In the genomic region with DNA sequence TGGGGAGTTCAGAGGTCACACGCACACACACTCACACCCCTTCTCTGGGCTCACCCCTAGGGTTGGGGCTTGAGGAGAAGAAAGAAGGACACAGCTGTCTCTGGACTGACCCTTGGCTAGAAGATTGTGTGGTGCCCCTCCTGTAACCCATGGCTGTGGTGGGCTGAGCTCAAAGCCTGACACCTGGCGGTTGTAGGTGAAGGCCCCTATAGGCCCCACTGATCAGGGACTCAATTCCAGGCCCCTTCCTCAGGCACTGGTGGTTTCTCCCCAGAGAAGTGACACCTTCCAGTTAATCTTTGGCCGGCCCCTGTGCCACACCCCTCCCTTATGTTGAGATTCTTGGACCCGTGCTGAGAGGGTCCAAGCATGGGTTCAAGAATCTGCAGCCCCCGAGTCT, we compare ENCODE assay signal across 21 cellular contexts. TPM values are rescaled to one million over a fixed set of nuclear protein-coding genes. Genes with fewer than 3 reads are reported as not detected.
A peak's percentile ranks its signal among the peaks of the same experiment; 100 is the strongest.
DNase-seq lines count a peak whose midpoint lies in the region; ATAC-seq, FAIRE-seq and TF ChIP-seq lines count a peak whose summit lies in the region.
"Had no signal": no experiment of that assay in that cellular context is flagged by ENCODE, and none has a peak within 500 bp of the region (broad histone marks: within the 10 kb centered on the region; RNA-seq: fewer than 3 reads in every experiment).

No MANE protein-coding gene starts in this region.

- intact Hi-C loops in activated B cell treated with CpG ODN at 0.5 μM for 24 hours (cut with micrococcal nuclease): no loop called here

- H3K27ac ChIP-seq in CD4-positive, CD25-positive, alpha-beta regulatory T cell (ENCODE audit: insufficient read depth, low read length, poor library complexity, severe bottlenecking): no peak overlapping the region
- no peak overlapping the region for H3K27ac ChIP-seq in GM23338 (ENCODE audit: low read depth)
- H3K27ac ChIP-seq in osteoblast (ENCODE audit: low read depth, low read length): no peak overlapping the region
- H3K27ac ChIP-seq: brain microvascular endothelial cell, RWPE1, testis had no signal

- TF ChIP-seq CTCF in GM23338 (conservative IDR thresholded peaks at IDR 0.05; ENCODE audit: low read depth in 2 of 2) (peak; percentile 18 to 53; a peak in 3 of 4 replicates), activated B cell treated with CpG ODN at 0.5 μM for 24 hours (IDR thresholded peaks at IDR 0.05) (no peak), osteoblast (IDR thresholded peaks at IDR 0.05; ENCODE audit: extremely low read depth, low read depth, low read length) (no peak)

- H3K79me2 ChIP-seq in GM23338 (replicated peaks; ENCODE audit: insufficient read depth) (no peaks in the 10 kb centered on the region), osteoblast (ENCODE audit: insufficient read depth, low read length) (no peaks in the 10 kb centered on the region)

- no peak overlapping the region for H3K4me3 Mint-ChIP-seq in CD4-positive, CD25-positive, alpha-beta regulatory T cell
- H3K4me3 Mint-ChIP-seq in GM23338 (no peak overlapping the region), activated B cell treated with CpG ODN at 0.5 μM for 24 hours (no peak overlapping the region)
- H3K4me3 Mint-ChIP-seq: activated CD8-positive, alpha-beta memory T cell treated with anti-CD3 and anti-CD28 coated beads, Interleukin-2, amount 10 ng/mL, durations not matched to agents 7 days and 5 days had no signal

- no peaks in the 10 kb centered on the region for H3K27me3 Mint-ChIP-seq in CD4-positive, CD25-positive, alpha-beta regulatory T cell
- H3K27me3 Mint-ChIP-seq in GM23338 (ENCODE audit: insufficient read depth, low read depth, poor library complexity) (peaks cover 7% of the 10 kb centered on the region), activated B cell treated with CpG ODN at 0.5 μM for 24 hours (no peaks in the 10 kb centered on the region)

- CTCF ChIA-PET in activated B cell treated with CpG ODN at 0.5 μM for 24 hours (lab: Charles Lee): no interaction called here
- CTCF ChIA-PET in HEK293T (lab: Yijun Ruan, JAX): interaction anchor here (1.8 kb wide), 1 partner anchor 15 kb away, joined by 5 read pairs; no protein-coding TSS in a partner anchor

- no peak overlapping the region for H2AFZ ChIP-seq in GM23338
- no peak overlapping the region for H2AFZ ChIP-seq in osteoblast (ENCODE audit: low read length)

- H3K27me3 ChIP-seq in CD4-positive, CD25-positive, alpha-beta regulatory T cell (ENCODE audit: control insufficient read depth, insufficient read depth, low read length): no peaks in the 10 kb centered on the region
- no peaks in the 10 kb centered on the region for H3K27me3 ChIP-seq in GM23338 (ENCODE audit: insufficient read depth)
- H3K27me3 ChIP-seq in osteoblast (ENCODE audit: insufficient read depth, low read length): peaks cover 12% of the 10 kb centered on the region
- H3K27me3 ChIP-seq: brain microvascular endothelial cell, testis had no signal

- POLR2A ChIA-PET in activated B cell treated with CpG ODN at 0.5 μM for 24 hours (lab: Charles Lee): interaction anchor here (0.9 to 14.9 kb wide), 2 partner anchors 19 to 52 kb away, joined by 3 to 304 read pairs; no protein-coding TSS in a partner anchor
- POLR2A ChIA-PET in HEK293T (lab: Yijun Ruan, JAX): interaction anchor here (1.0 kb wide), 1 partner anchor 380 kb away, joined by 3 read pairs; a partner anchor contains a TSS

- H3K4me1 ChIP-seq in CD4-positive, CD25-positive, alpha-beta regulatory T cell (ENCODE audit: control insufficient read depth, insufficient read depth, low read length, poor library complexity, severe bottlenecking): peaks cover 22% of the 10 kb centered on the region
- H3K4me1 ChIP-seq in GM23338 (ENCODE audit: insufficient read depth) (no peaks in the 10 kb centered on the region; the same call in 1 of the 2 replicates), osteoblast (ENCODE audit: insufficient read depth, low read length) (no peaks in the 10 kb centered on the region)
- H3K4me1 ChIP-seq: HAP-1, testis had no signal

- H3K4me2 ChIP-seq in GM23338: no peak overlapping the region
- H3K4me2 ChIP-seq in osteoblast (ENCODE audit: insufficient read depth, low read length): no peak overlapping the region

- no peak for DNase-seq in CD4-positive, CD25-positive, alpha-beta regulatory T cell
- no peak for DNase-seq in GM23338 (ENCODE audit: low spot score)
- no peak for DNase-seq in activated B cell treated with CpG ODN at 0.5 μM for 24 hours
- DNase-seq in osteoblast (ENCODE audit: insufficient read length, low spot score, missing footprints): peak; percentile 62
- DNase-seq in islet precursor cell: no peak
- DNase-seq in GM19239 (ENCODE audit: insufficient read length, low spot score): no peak
- no peak for DNase-seq in HEK293T (ENCODE audit: extremely low spot score)
- DNase-seq: activated CD8-positive, alpha-beta memory T cell treated with anti-CD3 and anti-CD28 coated beads, Interleukin-2, amount 10 ng/mL, durations not matched to agents 7 days and 5 days; brain microvascular endothelial cell; Caco-2; effector memory CD4-positive, alpha-beta T cell; hippocampal formation; left ventricle myocardium superior; NCI-H146; NCI-H524 treated with DMSO at 0.1 percent for 48 hours; testis had no signal

- no peaks in the 10 kb centered on the region for H3K9me2 ChIP-seq in GM23338 (ENCODE audit: insufficient read depth)

- no peaks in the 10 kb centered on the region for H3K36me3 Mint-ChIP-seq in CD4-positive, CD25-positive, alpha-beta regulatory T cell
- no peaks in the 10 kb centered on the region; the same call in 1 of the 3 replicates for H3K36me3 Mint-ChIP-seq in GM23338 (ENCODE audit: low read depth)
- H3K36me3 Mint-ChIP-seq in activated B cell treated with CpG ODN at 0.5 μM for 24 hours (ENCODE audit: low read depth): no peaks in the 10 kb centered on the region
- H3K36me3 Mint-ChIP-seq: activated CD8-positive, alpha-beta memory T cell treated with anti-CD3 and anti-CD28 coated beads, Interleukin-2, amount 10 ng/mL, durations not matched to agents 7 days and 5 days had no signal

- no peak overlapping the region for H3K4me3 ChIP-seq in CD4-positive, CD25-positive, alpha-beta regulatory T cell (ENCODE audit: low read depth, low read length)
- H3K4me3 ChIP-seq in GM23338: no peak overlapping the region
- H3K4me3 ChIP-seq in osteoblast (ENCODE audit: insufficient read depth, low read length): no peak overlapping the region
- H3K4me3 ChIP-seq: HAP-1, prostate gland, testis had no signal

- no peaks in the 10 kb centered on the region for H3K9me3 ChIP-seq in CD4-positive, CD25-positive, alpha-beta regulatory T cell (ENCODE audit: control insufficient read depth in 2 of 2, low read length in 2 of 2)
- H3K9me3 ChIP-seq in osteoblast (ENCODE audit: low read depth, low read length): no peaks in the 10 kb centered on the region
- H3K9me3 ChIP-seq: Caco-2, HAP-1, prostate gland, testis had no signal

- H3K4me1 Mint-ChIP-seq in CD4-positive, CD25-positive, alpha-beta regulatory T cell: peaks cover 6 to 45% (median 25%) of the 10 kb centered on the region in 4 donors
- H3K4me1 Mint-ChIP-seq in GM23338 (peaks cover 17% of the 10 kb centered on the region), activated B cell treated with CpG ODN at 0.5 μM for 24 hours (peaks cover 87% of the 10 kb centered on the region)

- FAIRE-seq in GM19239 (lab: Jason Lieb, UNC): no peak
- FAIRE-seq: frontal cortex had no signal

- peaks cover 0 to 2% (median 0%) of the 10 kb centered on the region in 7 donors for H3K9me3 Mint-ChIP-seq in CD4-positive, CD25-positive, alpha-beta regulatory T cell
- H3K9me3 Mint-ChIP-seq in GM23338 (no peaks in the 10 kb centered on the region; the same call in 2 of the 3 replicates), activated B cell treated with CpG ODN at 0.5 μM for 24 hours (no peaks in the 10 kb centered on the region)

- no peaks in the 10 kb centered on the region for H3F3A ChIP-seq in GM23338 (replicated peaks; ENCODE audit: low read depth)

- no peaks in the 10 kb centered on the region for H4K20me1 ChIP-seq in GM23338 (replicated peaks; ENCODE audit: insufficient read depth)
- no peaks in the 10 kb centered on the region for H4K20me1 ChIP-seq in osteoblast (ENCODE audit: insufficient read depth, low read length)

- H3K27ac Mint-ChIP-seq in CD4-positive, CD25-positive, alpha-beta regulatory T cell: peak overlapping the region; percentile 20 to 93 (median 69)
- H3K27ac Mint-ChIP-seq in GM23338: no peak overlapping the region
- H3K27ac Mint-ChIP-seq in activated B cell treated with CpG ODN at 0.5 μM for 24 hours: peak overlapping the region; percentile 94

- no peaks in the 10 kb centered on the region for H3K36me3 ChIP-seq in CD4-positive, CD25-positive, alpha-beta regulatory T cell (ENCODE audit: control insufficient read depth, insufficient read depth, low read length)
- H3K36me3 ChIP-seq in GM23338 (ENCODE audit: insufficient read depth) (no peaks in the 10 kb centered on the region), osteoblast (ENCODE audit: insufficient read depth, low read length) (no peaks in the 10 kb centered on the region)
- H3K36me3 ChIP-seq: brain microvascular endothelial cell, HAP-1, prostate gland had no signal

- no peak for ATAC-seq in CD4-positive, CD25-positive, alpha-beta regulatory T cell (ENCODE audit: low read depth in 2 of 2)
- peak; percentile 41 for ATAC-seq in GM23338
- no peak for ATAC-seq in activated B cell treated with CpG ODN at 0.5 μM for 24 hours (ENCODE audit: low read depth)
- ATAC-seq: activated CD8-positive, alpha-beta memory T cell treated with anti-CD3 and anti-CD28 coated beads, Interleukin-2, amount 10 ng/mL, durations not matched to agents 7 days and 5 days; esophagus mucosa; left ventricle myocardium superior had no signal

TF ChIP-seq in GM23338, 12 proteins besides CTCF, POLR2A, EP300 and RAD21 (continues in another document):
- TF ChIP-seq NANOG (IDR thresholded peaks at IDR 0.05; ENCODE audit: borderline replicate concordance) (no peak), EZH2phosphoT487 (IDR thresholded peaks at IDR 0.05; ENCODE audit: unreplicated experiment) (no peak), STAT1 (IDR thresholded peaks at IDR 0.05; ENCODE audit: unreplicated experiment) (no peak)

TF ChIP-seq in HEK293T, 16 proteins besides CTCF, POLR2A, EP300 and RAD21 (continues in another document):
- no peak for TF ChIP-seq FOXA1 (IDR thresholded peaks at IDR 0.05)
- no peak for TF ChIP-seq CTBP1 (IDR thresholded peaks at IDR 0.05; ENCODE audit: borderline replicate concordance)
- TF ChIP-seq NFRKB (IDR thresholded peaks at IDR 0.05): no peak

RNA-seq across cellular contexts. Expression of a gene that starts 35.2 kb away (rescaled TPM):
- not detected for total RNA-seq in CD4-positive, CD25-positive, alpha-beta regulatory T cell
- polyA plus RNA-seq in CD4-positive, CD25-positive, alpha-beta regulatory T cell: under 1 TPM in 1 of 4 donors, not detected in 3; 0.03 TPM
- 9.8 and 10.2 TPM in 2 replicates for total RNA-seq in GM23338 (2014; rRNA removed; shearing (Covaris generic))
- 0.34 and 0.50 TPM in 2 replicates for polyA plus RNA-seq in GM23338 (2016; fragmentation: Nextera tagmentation; extraction: Ambion mirVana)
- total RNA-seq in activated B cell treated with CpG ODN at 0.5 μM for 24 hours (1.0 and 1.2 TPM in 2 replicates), osteoblast (not detected in 2 replicates)
- total RNA-seq: activated CD8-positive, alpha-beta memory T cell treated with anti-CD3 and anti-CD28 coated beads, Interleukin-2, amount 10 ng/mL, durations not matched to agents 7 days and 5 days; esophagus mucosa had no signal

RNA-seq across cellular contexts. Expression of a gene that starts 52.4 kb away (rescaled TPM):
- total RNA-seq in CD4-positive, CD25-positive, alpha-beta regulatory T cell: 16.8 TPM
- polyA plus RNA-seq in CD4-positive, CD25-positive, alpha-beta regulatory T cell: 10 to 100 TPM; 14.9 to 18.2 (median 15.2) TPM
- 113 and 116 TPM in 2 replicates for total RNA-seq in GM23338 (2014; rRNA removed; shearing (Covaris generic))
- polyA plus RNA-seq in GM23338 (2016; fragmentation: Nextera tagmentation; extraction: Ambion mirVana): 80.5 and 89.0 TPM in 2 replicates
- total RNA-seq in activated B cell treated with CpG ODN at 0.5 μM for 24 hours (124 and 127 TPM in 2 replicates), osteoblast (2.9 TPM in 2 replicates)

Comparison
In these comparisons a context has a peak if more than half of its experiments do, and no peak if none do; other contexts are left out.
1. CTCF ChIP-seq: peak in GM23338 (2 of 2); none in activated B cell treated with CpG ODN at 0.5 μM for 24 hours (single experiment) and osteoblast (single experiment).